ENCODE assay signal across 2 cellular contexts in genomic region chr6:85911067-85911466, GRCh38.
A peak's percentile ranks its signal among the peaks of the same experiment; 100 is the strongest.
TF ChIP-seq lines count a peak whose summit lies in the region.

No MANE protein-coding gene starts in this region.

TF ChIP-seq in IMR-90, 13 proteins besides CTCF, POLR2A, EP300 and RAD21:
- TF ChIP-seq MAZ (IDR thresholded peaks at IDR 0.05; ENCODE audit: borderline replicate concordance, low read depth, low read length) = no peak
- TF ChIP-seq FOS (IDR thresholded peaks at IDR 0.05; ENCODE audit: low read depth, low read length) = no peak
- no peak for TF ChIP-seq RFX5 (IDR thresholded peaks at IDR 0.05; ENCODE audit: low read depth, low read length)
- TF ChIP-seq MXI1 (IDR thresholded peaks at IDR 0.05; ENCODE audit: borderline replicate concordance, low read depth, low read length) = no peak
- TF ChIP-seq MAFK (IDR thresholded peaks at IDR 0.05; ENCODE audit: low read depth, low read length) = no peak
- no peak for TF ChIP-seq CEBPB (IDR thresholded peaks at IDR 0.05; ENCODE audit: low read depth, low read length)
- no peak for TF ChIP-seq USF2 (IDR thresholded peaks at IDR 0.05; ENCODE audit: low read depth, low read length)
- TF ChIP-seq SMC3 (IDR thresholded peaks at IDR 0.05; ENCODE audit: low read depth, low read length) = no peak
- TF ChIP-seq NFE2L2 (IDR thresholded peaks at IDR 0.05; ENCODE audit: low read depth, low read length) = no peak
- no peak for TF ChIP-seq CHD1 (IDR thresholded peaks at IDR 0.05; ENCODE audit: low read depth, low read length)
- no peak for TF ChIP-seq RCOR1 (IDR thresholded peaks at IDR 0.05; ENCODE audit: insufficient replicate concordance, low read length)

TF ChIP-seq in H1, 55 proteins besides CTCF, POLR2A, EP300 and RAD21:
- TF ChIP-seq SP2 (IDR thresholded peaks at IDR 0.05; ENCODE audit: low read length) (no peak), YY1 (IDR thresholded peaks at IDR 0.05; ENCODE audit: low read depth, low read length) (peak; percentile 43; the same call in 1 of the 2 replicates)
